ENCODE assay signal across 10 cellular contexts in genomic region chr5:168931638-168932345, GRCh38.
DNase-seq lines count a peak whose midpoint lies in the region; ATAC-seq, FAIRE-seq and TF ChIP-seq lines count a peak whose summit lies in the region.
"Had no signal": no experiment of that assay in that cellular context is flagged by ENCODE, and none has a peak within 500 bp of the region (broad histone marks: within the 10 kb centered on the region; RNA-seq: fewer than 3 reads in every experiment).

No MANE protein-coding gene starts in this region.

- H3K36me3 ChIP-seq in bronchial epithelial cell (ENCODE audit: control insufficient read depth, insufficient read depth, low read length) = no peaks in the 10 kb centered on the region
- no peaks in the 10 kb centered on the region for H3K36me3 ChIP-seq in neuronal stem cell (replicated peaks in 1 of 2; ENCODE audit: control insufficient read depth in 2 of 2, insufficient read depth in 2 of 2, low read length in 2 of 2)

- no peak overlapping the region for H4K8ac ChIP-seq in neuronal stem cell (ENCODE audit: low read depth, low read length)

- FAIRE-seq in bronchial epithelial cell (lab: Jason Lieb, UNC) = no peak
- FAIRE-seq: keratinocyte had no signal

- H3K4me3 ChIP-seq in bronchial epithelial cell (ENCODE audit: low read depth, low read length) = no peak overlapping the region
- H3K4me3 ChIP-seq in neuronal stem cell (ENCODE audit: low read length in 2 of 2) = no peak overlapping the region

- H2BK120ac ChIP-seq in neuronal stem cell (ENCODE audit: low read depth, low read length) = no peak overlapping the region

- H3K4me1 ChIP-seq in neuronal stem cell (ENCODE audit: control insufficient read depth in 2 of 2, insufficient read depth in 1 of 2, low read depth in 1 of 2, low read length in 2 of 2) = no peaks in the 10 kb centered on the region

- no peak for TF ChIP-seq CTCF in bronchial epithelial cell (IDR thresholded peaks at IDR 0.05; ENCODE audit: insufficient read depth, low read length, severe bottlenecking)

- H3K4me2 ChIP-seq in neuronal stem cell (ENCODE audit: insufficient read depth, low read length, poor library complexity, severe bottlenecking) = no peak overlapping the region

- H2BK15ac ChIP-seq in neuronal stem cell (ENCODE audit: low read length) = no peak overlapping the region

- no CpG with 5 or more reads among the region's 8 CpGs for WGBS in neuronal stem cell (ENCODE audit: extremely low coverage in 2 of 2, insufficient read length in 2 of 2, insufficient replicate concordance in 1 of 2), 2 donors

- H3K4ac ChIP-seq in neuronal stem cell (ENCODE audit: low read length) = no peak overlapping the region

- no peak overlapping the region for H2BK5ac ChIP-seq in neuronal stem cell (ENCODE audit: low read length)

- H3K27me3 ChIP-seq in bronchial epithelial cell (ENCODE audit: control insufficient read depth, insufficient read depth, low read length) (no peaks in the 10 kb centered on the region), neuronal stem cell (ENCODE audit: control insufficient read depth in 3 of 3, insufficient read depth in 3 of 3, low read depth in 1 of 3, low read length in 3 of 3) (peaks cover 0 to 6% (median 0%) of the 10 kb centered on the region in 3 experiments)

- no peak overlapping the region for H3K9ac ChIP-seq in neuronal stem cell (ENCODE audit: low read depth, low read length, poor library complexity)

- ATAC-seq in HG03196 (IDR thresholded peaks at IDR 0.05; ENCODE audit: unreplicated experiment) (peak; percentile 72), GM21825 (IDR thresholded peaks at IDR 0.05; ENCODE audit: unreplicated experiment) (no peak)

- H3K23ac ChIP-seq in neuronal stem cell (ENCODE audit: low read depth, low read length, poor library complexity) = no peak overlapping the region

- no peak overlapping the region for H3K18ac ChIP-seq in neuronal stem cell (ENCODE audit: low read length)

- H3K9me3 ChIP-seq in neuronal stem cell (replicated peaks in 1 of 2; ENCODE audit: control insufficient read depth in 2 of 2, insufficient read depth in 1 of 2, low read depth in 1 of 2, low read length in 2 of 2) = peaks cover 0 to 2% of the 10 kb centered on the region in 2 donors

- H3K79me1 ChIP-seq in neuronal stem cell (ENCODE audit: low read depth, low read length) = no peaks in the 10 kb centered on the region

- H2BK12ac ChIP-seq in neuronal stem cell (ENCODE audit: low read length) = no peak overlapping the region

- H4K91ac ChIP-seq in neuronal stem cell (ENCODE audit: low read depth, low read length, poor library complexity) = no peak overlapping the region

- H3K14ac ChIP-seq in neuronal stem cell (ENCODE audit: low read length) = no peak overlapping the region

- no peak overlapping the region for H2AK5ac ChIP-seq in neuronal stem cell (ENCODE audit: low read depth, low read length)

- DNase-seq in ELR (ENCODE audit: low read depth) (peak; percentile 3), bronchial epithelial cell (ENCODE audit: low read depth) (peak; percentile 80), putamen (ENCODE audit: low spot score) (peak; percentile 19), HUDEP-2 (lab: John Stamatoyannopoulos, UW; ENCODE audit: unreplicated experiment in 76 of 76) (no peak), NOMO-1 treated with DMSO at 0.1 percent for 48 hours (lab: John Stamatoyannopoulos, UW; ENCODE audit: unreplicated experiment) (no peak), neuronal stem cell (ENCODE audit: low spot score) (no peak)
- DNase-seq: GDM1 had no signal

- H3K27ac ChIP-seq in neuronal stem cell (replicated peaks; ENCODE audit: low read length) = no peak overlapping the region

- H2AFZ ChIP-seq in neuronal stem cell (ENCODE audit: low read length) = no peak overlapping the region

Comparison
In these comparisons a context has a peak if more than half of its experiments do, and no peak if none do; other contexts are left out.
1. DNase-seq: peak in ELR (single experiment), bronchial epithelial cell (single experiment) and putamen (single experiment); none in HUDEP-2 (0 of 76), NOMO-1 treated with DMSO at 0.1 percent for 48 hours (single experiment) and neuronal stem cell (single experiment).